ENCODE assay signal across 12 cellular contexts in the genomic region with DNA sequence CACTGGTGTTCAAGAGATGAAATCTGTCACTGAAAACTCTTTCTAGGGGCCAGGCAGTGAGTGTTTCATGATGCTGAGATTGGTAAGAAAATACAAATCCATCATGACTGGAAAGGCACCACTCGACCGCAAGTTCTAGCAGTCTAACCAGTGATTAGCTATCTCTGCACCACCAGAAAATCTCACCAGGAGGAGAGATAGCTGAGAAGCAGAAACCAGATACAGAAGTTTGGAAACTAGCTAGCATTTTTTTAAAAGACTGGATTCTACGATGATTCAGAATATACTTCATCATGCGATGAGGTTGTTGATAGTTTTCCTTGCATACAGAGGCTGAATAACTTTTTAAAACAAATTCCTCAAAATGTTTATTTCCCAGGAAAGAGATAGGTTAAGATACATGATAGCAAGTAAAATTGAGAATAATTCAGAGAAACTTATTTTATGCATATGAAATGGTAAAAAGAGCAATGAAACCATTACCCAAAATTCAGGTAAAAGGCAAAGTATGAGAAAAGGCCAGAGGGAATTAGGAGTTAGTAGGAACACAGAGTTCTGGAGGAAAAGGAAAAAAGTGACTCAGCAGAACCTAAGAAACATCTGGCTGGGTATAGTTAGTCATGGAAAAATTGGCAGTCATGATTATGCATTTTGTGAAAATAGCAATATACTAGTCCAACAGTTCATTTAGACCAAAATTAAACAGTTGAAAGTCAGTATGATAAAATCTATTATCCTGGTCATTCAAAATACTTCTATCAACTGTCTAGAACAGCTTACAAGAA. TPM values are rescaled to one million over a fixed set of nuclear protein-coding genes. Genes with fewer than 3 reads are reported as not detected.
DNase-seq lines count a peak whose midpoint lies in the region; ATAC-seq, FAIRE-seq and TF ChIP-seq lines count a peak whose summit lies in the region.
"Had no signal": no experiment of that assay in that cellular context is flagged by ENCODE, and none has a peak within 500 bp of the region (broad histone marks: within the 10 kb centered on the region; RNA-seq: fewer than 3 reads in every experiment).

No MANE protein-coding gene starts in this region.

- H3K4me3 Mint-ChIP-seq in CD4-positive, alpha-beta T cell = no peak overlapping the region
- H3K4me3 Mint-ChIP-seq: CD14-positive monocyte, nephron progenitor cell had no signal

- H3K9me3 Mint-ChIP-seq in CD4-positive, alpha-beta T cell = no peaks in the 10 kb centered on the region

- peaks cover 10% of the 10 kb centered on the region for H3K4me1 Mint-ChIP-seq in CD4-positive, alpha-beta T cell (ENCODE audit: low read depth)

- CTCF ChIA-PET in A549 (lab: Yijun Ruan, JAX) = interaction anchor here (0.9 to 1.5 kb wide), 3 partner anchors 54 to 262 kb away, joined by 3 to 5 read pairs (median 3); no protein-coding TSS in a partner anchor
- CTCF ChIA-PET in CD4-positive, alpha-beta T cell (lab: Charles Lee) = no interaction called here

- FAIRE-seq in A549 (lab: Jason Lieb, UNC) = no peak

- DNase-seq in A549 (ENCODE audit: low read depth in 1 of 2, low spot score in 1 of 2) (no peak), LHCN-M2 (ENCODE audit: low read depth) (peak; percentile 84), colonic mucosa (no peak), mesendoderm (peak; percentile 71), medulla oblongata (ENCODE audit: extremely low spot score) (no peak)
- DNase-seq in CD4-positive, alpha-beta T cell = no peak
- DNase-seq: activated naive CD4-positive, alpha-beta T cell treated with anti-CD3 and anti-CD28 coated beads, Interleukin-2, amount 50 U/mL, for 16 hours; NCI-H1417; nephron progenitor cell had no signal

- peaks cover 5% of the 10 kb centered on the region for H3K79me2 ChIP-seq in mesendoderm (ENCODE audit: control insufficient read depth, insufficient read depth, low read length)

- no peak for TF ChIP-seq POLR2A in A549 (IDR thresholded peaks at IDR 0.05; ENCODE audit: low read length)

- peaks cover 76% of the 10 kb centered on the region for H3K27me3 Mint-ChIP-seq in CD4-positive, alpha-beta T cell

- H3K56ac ChIP-seq in mesendoderm (ENCODE audit: low read length) = no peak overlapping the region

- no peak for TF ChIP-seq EP300 in A549 (IDR thresholded peaks at IDR 0.05)

- H3K9me3 ChIP-seq in A549 (no peaks in the 10 kb centered on the region), colonic mucosa (no peaks in the 10 kb centered on the region)
- H3K9me3 ChIP-seq in CD4-positive, alpha-beta T cell (ENCODE audit: control insufficient read depth, low read length) = no peaks in the 10 kb centered on the region

- TF ChIP-seq RAD21 in A549 (conservative IDR thresholded peaks at IDR 0.05 in 1 of 2, IDR thresholded peaks at IDR 0.05 in 1 of 2) = no peak

- H2BK120ac ChIP-seq in mesendoderm (ENCODE audit: low read depth, low read length) = no peak overlapping the region

- no peak overlapping the region for H3K18ac ChIP-seq in mesendoderm (ENCODE audit: low read length)

- H3K36me3 ChIP-seq in colonic mucosa (no peaks in the 10 kb centered on the region), mesendoderm (ENCODE audit: control insufficient read depth, insufficient read depth, low read length) (no peaks in the 10 kb centered on the region)

- H3K4ac ChIP-seq in mesendoderm (ENCODE audit: low read depth, low read length) = no peak overlapping the region

- ATAC-seq in A549 = no peak
- no peak for ATAC-seq in CD4-positive, alpha-beta T cell (ENCODE audit: poor library complexity)
- no peak for ATAC-seq in GM19324 (IDR thresholded peaks at IDR 0.05; ENCODE audit: low FRiP score, unreplicated experiment)
- no peak for ATAC-seq in GM18909 (IDR thresholded peaks at IDR 0.05; ENCODE audit: poor library complexity, unreplicated experiment)

- H3K4me2 ChIP-seq in A549 (peak overlapping the region; percentile 94; the same call in 2 of the 3 replicates), mesendoderm (ENCODE audit: low read length) (no peak overlapping the region)

- no peak overlapping the region for H4K8ac ChIP-seq in mesendoderm (ENCODE audit: low read depth, low read length)

- H3K4me1 ChIP-seq in A549 (peaks cover 35% of the 10 kb centered on the region), colonic mucosa (no peaks in the 10 kb centered on the region), mesendoderm (ENCODE audit: control insufficient read depth, low read depth, low read length) (peaks cover 2% of the 10 kb centered on the region)

- POLR2A ChIA-PET in A549 (lab: Yijun Ruan, JAX) = no interaction called here
- POLR2A ChIA-PET in CD4-positive, alpha-beta T cell (lab: Charles Lee) = no interaction called here

- H3K27me3 ChIP-seq in colonic mucosa = no peaks in the 10 kb centered on the region
- H3K27me3 ChIP-seq in mesendoderm (ENCODE audit: insufficient read depth, low read length, poor library complexity) = no peaks in the 10 kb centered on the region
- H3K27me3 ChIP-seq in CD4-positive, alpha-beta T cell (ENCODE audit: control insufficient read depth, insufficient read depth, low read length) = peaks cover 49% of the 10 kb centered on the region

- H2BK5ac ChIP-seq in mesendoderm (ENCODE audit: low read length) = no peak overlapping the region

- intact Hi-C loops in colonic mucosa (cut with DNase I) = no loop called here
- intact Hi-C loops in CD4-positive, alpha-beta T cell (cut with DNase I, micrococcal nuclease) = no loop called here

- no peak overlapping the region for H4K5ac ChIP-seq in mesendoderm (ENCODE audit: low read length)

- H2BK15ac ChIP-seq in mesendoderm (replicated peaks; ENCODE audit: low read depth) = no peak overlapping the region

- TF ChIP-seq CTCF in A549 (IDR thresholded peaks at IDR 0.05) = no peak
- no peak for TF ChIP-seq CTCF in colonic mucosa (IDR thresholded peaks at IDR 0.05)
- no peak for TF ChIP-seq CTCF in CD4-positive, alpha-beta T cell (IDR thresholded peaks at IDR 0.05)

- no peaks in the 10 kb centered on the region for H3K79me1 ChIP-seq in mesendoderm (ENCODE audit: low read length)

- H3K27ac ChIP-seq in A549 = peak overlapping the region; percentile 68 to 69
- peak overlapping the region; percentile 3 for H3K27ac ChIP-seq in colonic mucosa
- no peak overlapping the region for H3K27ac ChIP-seq in mesendoderm (ENCODE audit: low read depth, low read length)
- no peak overlapping the region for H3K27ac ChIP-seq in CD4-positive, alpha-beta T cell (ENCODE audit: low read depth, low read length)

- H3K23ac ChIP-seq in mesendoderm (ENCODE audit: low read length) = no peak overlapping the region

- H3K9ac ChIP-seq in colonic mucosa (ENCODE audit: low read depth in 2 of 2, low read length in 2 of 2) (no peak overlapping the region), mesendoderm (ENCODE audit: low read length) (no peak overlapping the region)

- no peaks in the 10 kb centered on the region for H3K36me3 Mint-ChIP-seq in CD4-positive, alpha-beta T cell (ENCODE audit: low read depth)

- WGBS in A549 (ENCODE audit: missing lambda C conversion rate) = 85% methylated on average over 4 of the region's 4 CpGs
- no CpG with 5 or more reads among the region's 4 CpGs for WGBS in mesendoderm (ENCODE audit: extremely low coverage, insufficient coverage, low lambda C conversion rate)

- no peak overlapping the region for H3K27ac Mint-ChIP-seq in CD4-positive, alpha-beta T cell
- H3K27ac Mint-ChIP-seq: CD14-positive monocyte, nephron progenitor cell had no signal

- H3K4me3 ChIP-seq in A549 (no peak overlapping the region), colonic mucosa (no peak overlapping the region), mesendoderm (ENCODE audit: low read length) (no peak overlapping the region)

- H2AK5ac ChIP-seq in mesendoderm (ENCODE audit: low read length) = no peak overlapping the region

TF ChIP-seq in A549, 52 proteins besides CTCF, POLR2A, EP300 and RAD21:
- TF ChIP-seq NPAS2 (CRISPR knock-in tag; IDR thresholded peaks at IDR 0.05; ENCODE audit: borderline replicate concordance) = no peak
- no peak for TF ChIP-seq ZC3H11A (IDR thresholded peaks at IDR 0.05)
- peak; percentile 94 for TF ChIP-seq MAFK (IDR thresholded peaks at IDR 0.05; ENCODE audit: partially characterized antibody)
- peak; percentile 83 for TF ChIP-seq NFE2L2 (conservative IDR thresholded peaks at IDR 0.05; ENCODE audit: low read length)
- no peak for TF ChIP-seq RCOR1 (IDR thresholded peaks at IDR 0.05; ENCODE audit: low read depth, low read length)
- no peak for TF ChIP-seq ZSCAN20 (CRISPR knock-in tag; IDR thresholded peaks at IDR 0.05)

RNA-seq across cellular contexts. Expression of gene F3, which starts 3.3 kb away (rescaled TPM):
- polyA plus RNA-seq in A549 (2011; rRNA removed) = 2.6 and 3.2 TPM in 2 replicates
- 1.5 and 2.2 TPM in 2 replicates for polyA plus RNA-seq in A549 (2012; cell fraction: cytosol; rRNA removed)
- 1.2 and 2.9 TPM in 2 replicates for polyA plus RNA-seq in A549 (2012; cell fraction: nucleus; rRNA removed)
- 4.4 to 5.8 TPM (median 5.8 TPM) in 3 replicates for polyA plus RNA-seq in A549 (2017; fragmentation: RNase III; extraction: RNeasy Plus Mini Kit Qiagen cat#74134 plus additional on column Dnase treatment)
- polyA minus RNA-seq in A549 (2011; rRNA and poly(A)+ RNA removed) = 3.1 and 3.7 TPM in 2 replicates
- total RNA-seq in LHCN-M2 (2014; rRNA removed) = 30.2 and 56.4 TPM in 2 replicates
- 41.5 TPM for polyA plus RNA-seq in LHCN-M2 (2012)
- total RNA-seq in colonic mucosa = 10 to 100 TPM; 20.9 to 44.8 TPM
- 11.9 TPM for polyA plus RNA-seq in mesendoderm (2013, experiment 1 of 2)
- polyA plus RNA-seq in mesendoderm (2013, experiment 2 of 2) = 11.5 TPM
- not detected for total RNA-seq in CD4-positive, alpha-beta T cell

Comparison
In these comparisons a context has a peak if more than half of its experiments do, and no peak if none do; other contexts are left out.
1. DNase-seq: peak in LHCN-M2 (single experiment) and mesendoderm (single experiment); none in A549 (0 of 2), colonic mucosa (single experiment), CD4-positive, alpha-beta T cell (0 of 10) and medulla oblongata (single experiment).
2. H3K27ac ChIP-seq: peak in A549 (2 of 2) and colonic mucosa (single experiment); none in mesendoderm (single experiment) and CD4-positive, alpha-beta T cell (single experiment).
3. RNA of gene F3, which starts 3.3 kb away (total RNA-seq): 20.9 to 44.8 TPM in colonic mucosa and 30.2 to 56.4 TPM in LHCN-M2; not detected in CD4-positive, alpha-beta T cell; every median in the first group is over 10 times any median in the second.